Comparison of ENCODE assay signal across 1 cellular context in genomic region chr10:52212802-52213510, GRCh38.
TF ChIP-seq lines count a peak whose summit lies in the region.

No MANE protein-coding gene starts in this region.

TF ChIP-seq in HepG2, 621 proteins besides CTCF, POLR2A, EP300 and RAD21 (continued from another document):
- TF ChIP-seq NFIC (IDR thresholded peaks at IDR 0.05; ENCODE audit: low read length) (peak; percentile 19; the same call in 1 of the 2 replicates), GATAD2A (CRISPR knock-in tag; IDR thresholded peaks at IDR 0.05) (0 out of 2 replicates have a peak, but pooled peaks have one; percentile 12), GTF2F1 (IDR thresholded peaks at IDR 0.05; ENCODE audit: low read length) (no peak), PAXIP1 (CRISPR knock-in tag; conservative IDR thresholded peaks at IDR 0.05) (peak; percentile 36; the same call in 1 of the 2 replicates), ARNT2 (CRISPR knock-in tag; IDR thresholded peaks at IDR 0.05; ENCODE audit: low read depth) (no peak), CREB1 (IDR thresholded peaks at IDR 0.05) (peak; percentile 84), CREB1 (CRISPR knock-in tag; IDR thresholded peaks at IDR 0.05) (no peak), HMG20A (CRISPR knock-in tag; IDR thresholded peaks at IDR 0.05; ENCODE audit: borderline replicate concordance) (0 out of 2 replicates have a peak, but pooled peaks have one; percentile 11), ZBTB21 (CRISPR knock-in tag; IDR thresholded peaks at IDR 0.05) (peak; percentile 63; the same call in 1 of the 2 replicates), ISL2 (CRISPR knock-in tag; IDR thresholded peaks at IDR 0.05) (peak; percentile 30; the same call in 1 of the 2 replicates), AHDC1 (CRISPR knock-in tag; IDR thresholded peaks at IDR 0.05; ENCODE audit: borderline replicate concordance) (no peak), FOXA1 (IDR thresholded peaks at IDR 0.05) (no peak), FOXA1 (CRISPR knock-in tag; IDR thresholded peaks at IDR 0.05) (peak; percentile 38; the same call in 1 of the 2 replicates), FOXA3 (CRISPR knock-in tag; IDR thresholded peaks at IDR 0.05) (0 out of 2 replicates have a peak, but pooled peaks have one; percentile 25), ZFP37 (CRISPR knock-in tag; IDR thresholded peaks at IDR 0.05; ENCODE audit: borderline replicate concordance) (no peak)
